Comparison of ENCODE assay signal across 1 cellular context in genomic region chr3:33775363-33775762, GRCh38.
TF ChIP-seq lines count a peak whose summit lies in the region.

No MANE protein-coding gene starts in this region.

TF ChIP-seq in K562, 482 proteins besides CTCF, POLR2A, EP300 and RAD21:
- TF ChIP-seq NCOA2 (IDR thresholded peaks at IDR 0.05; ENCODE audit: partially characterized antibody in 2 of 2) (peak in 1 of 2 experiments; percentile 51), JUND (IDR thresholded peaks at IDR 0.05; ENCODE audit: borderline replicate concordance, low read depth, low read length) (peak; percentile 84), JUND (tag; IDR thresholded peaks at IDR 0.05; ENCODE audit: borderline replicate concordance, low read depth, low read length) (peak; percentile 83; the same call in 2 of the 3 replicates), ELF2 (CRISPR knock-in tag; IDR thresholded peaks at IDR 0.05) (no peak), MEIS2 (IDR thresholded peaks at IDR 0.05; ENCODE audit: partially characterized antibody) (peak; percentile 49), MAFF (IDR thresholded peaks at IDR 0.05; ENCODE audit: low read length) (peak; percentile 35; the same call in 1 of the 2 replicates), DIDO1 (tag; IDR thresholded peaks at IDR 0.05; ENCODE audit: low read depth) (peak; percentile 15; the same call in 1 of the 2 replicates), ATF3 (IDR thresholded peaks at IDR 0.05) (peak; percentile 65; the same call in 1 of the 2 replicates), ATF3 (CRISPR knock-in tag; conservative IDR thresholded peaks at IDR 0.05) (no peak), DACH1 (IDR thresholded peaks at IDR 0.05; ENCODE audit: partially characterized antibody) (no peak), ZFP1 (CRISPR knock-in tag; IDR thresholded peaks at IDR 0.05) (no peak), MAFK (IDR thresholded peaks at IDR 0.05; ENCODE audit: low read length) (peak; percentile 36; the same call in 1 of the 2 replicates), SMARCE1 (IDR thresholded peaks at IDR 0.05) (peak; percentile 43; the same call in 1 of the 2 replicates), ARID3A (IDR thresholded peaks at IDR 0.05; ENCODE audit: borderline replicate concordance, low read depth, low read length) (no peak), ETV6 (IDR thresholded peaks at IDR 0.05; ENCODE audit: borderline replicate concordance in 1 of 2, low read depth in 2 of 2, low read length in 1 of 2) (no peak), ETV6 (CRISPR knock-in tag; IDR thresholded peaks at IDR 0.05; ENCODE audit: borderline replicate concordance) (no peak), DPF2 (IDR thresholded peaks at IDR 0.05) (0 out of 2 replicates have a peak, but pooled peaks have one; percentile 54), ZFPM2 (CRISPR knock-in tag; IDR thresholded peaks at IDR 0.05) (no peak), PPARD (CRISPR knock-in tag; IDR thresholded peaks at IDR 0.05) (no peak), FOSL1 (tag; conservative IDR thresholded peaks at IDR 0.05) (peak; percentile 90), MAFG (tag; conservative IDR thresholded peaks at IDR 0.05) (peak; percentile 64), SRSF9 (IDR thresholded peaks at IDR 0.05; ENCODE audit: borderline replicate concordance, low read depth, low read length) (no peak), ZNF175 (CRISPR knock-in tag; IDR thresholded peaks at IDR 0.05; ENCODE audit: low read depth) (no peak), CLOCK (CRISPR knock-in tag; IDR thresholded peaks at IDR 0.05; ENCODE audit: borderline replicate concordance) (no peak), GATA2 (CRISPR knock-in tag; IDR thresholded peaks at IDR 0.05) (peak; percentile 56; the same call in 1 of the 2 replicates), C11orf30 (IDR thresholded peaks at IDR 0.05; ENCODE audit: low read depth) (peak; percentile 57; the same call in 1 of the 2 replicates), SMAD3 (CRISPR knock-in tag; conservative IDR thresholded peaks at IDR 0.05) (no peak), ARID1B (IDR thresholded peaks at IDR 0.05) (peak; percentile 48), ZNF316 (IDR thresholded peaks at IDR 0.05) (peak; percentile 46; the same call in 1 of the 2 replicates), ETS1 (conservative IDR thresholded peaks at IDR 0.05; ENCODE audit: control insufficient read depth, low read depth, low read length) (no peak), NFIX (CRISPR knock-in tag; IDR thresholded peaks at IDR 0.05; ENCODE audit: low read depth) (no peak), NFE2 (IDR thresholded peaks at IDR 0.05; ENCODE audit: low read depth) (peak; percentile 75), JUN (IDR thresholded peaks at IDR 0.05; ENCODE audit: borderline replicate concordance, low read depth, low read length) (peak; percentile 58; the same call in 1 of the 2 replicates), JUN (CRISPR knock-in tag; IDR thresholded peaks at IDR 0.05; ENCODE audit: borderline replicate concordance) (no peak), NFRKB (IDR thresholded peaks at IDR 0.05; ENCODE audit: low read depth) (no peak), HDAC2 (IDR thresholded peaks at IDR 0.05) (no peak)
TF ChIP-seq in K562: peak in this region for 17.
